ENCODE assay signal across 12 cellular contexts in the genomic region with DNA sequence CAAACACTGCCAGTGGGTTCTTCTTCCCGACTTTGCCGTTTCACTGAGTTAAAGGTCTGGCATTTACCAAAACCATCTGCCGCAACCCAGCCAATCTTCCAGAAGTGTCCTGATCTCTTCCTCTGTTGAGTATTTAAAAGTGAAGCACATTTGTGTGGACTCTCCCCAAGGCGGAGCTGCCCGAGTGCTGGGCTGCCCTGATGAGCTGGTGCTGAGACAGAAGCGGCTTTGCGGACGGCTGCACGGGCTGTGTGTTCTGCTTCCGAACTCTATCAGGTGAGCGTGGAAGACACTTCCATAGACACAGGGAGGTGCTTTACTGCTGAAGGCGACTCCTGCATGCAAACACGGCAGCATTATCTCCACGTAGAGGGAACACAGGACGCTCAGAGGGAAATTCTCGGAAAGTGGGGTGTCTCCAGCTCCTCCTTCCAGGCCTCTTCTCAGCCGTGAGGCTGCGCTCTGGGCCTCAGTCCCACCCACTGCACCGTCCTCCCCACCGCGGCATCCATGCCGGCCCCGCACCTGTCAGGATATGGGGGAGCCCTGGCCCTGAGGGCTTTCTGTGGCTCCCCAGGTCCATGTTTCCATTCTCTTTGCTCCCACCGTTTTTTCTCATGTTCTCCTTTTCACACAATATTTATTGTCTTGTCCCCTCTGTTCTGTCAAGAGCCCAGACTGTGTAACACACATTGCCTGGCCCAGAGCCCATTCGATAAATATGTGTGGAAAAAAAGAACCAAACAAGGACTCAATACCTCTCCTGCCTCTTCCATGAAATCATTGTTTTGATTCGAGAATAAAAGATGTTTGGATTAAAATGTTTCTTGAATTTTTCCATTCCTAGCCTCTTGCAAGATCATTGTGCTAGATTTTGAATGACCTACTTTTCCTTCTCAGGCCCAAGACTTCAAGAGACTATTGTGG.
DNase-seq lines count a peak whose midpoint lies in the region; ATAC-seq lines count a peak whose summit lies in the region.
"Had no signal": no experiment of that assay in that cellular context is flagged by ENCODE, and none has a peak within 500 bp of the region (broad histone marks: within the 10 kb centered on the region; RNA-seq: fewer than 3 reads in every experiment).

No MANE protein-coding gene starts in this region.

- no peak for ATAC-seq in T-helper 17 cell
- no peak for ATAC-seq in sciatic nerve
- ATAC-seq in HG03039 (IDR thresholded peaks at IDR 0.05; ENCODE audit: unreplicated experiment) = no peak
- no peak for ATAC-seq in GM19324 (IDR thresholded peaks at IDR 0.05; ENCODE audit: low FRiP score, unreplicated experiment)
- ATAC-seq: heart right ventricle, Panc1 had no signal

- H3K4me3 Mint-ChIP-seq in T-helper 17 cell = no peak overlapping the region

- H3K9me3 ChIP-seq in T-helper 17 cell (ENCODE audit: control insufficient read depth, low read length, poor library complexity, severe bottlenecking) = no peaks in the 10 kb centered on the region
- H3K9me3 ChIP-seq: heart right ventricle had no signal

- peaks cover 2% of the 10 kb centered on the region for H3K36me3 Mint-ChIP-seq in T-helper 17 cell (ENCODE audit: low read depth)

- H3K27ac Mint-ChIP-seq in T-helper 17 cell = peak overlapping the region; percentile 92

- DNase-seq in ELF-1 (ENCODE audit: low read depth, low spot score) (peak; percentile 0), T-helper 17 cell (peak in 1 of 3 donors; percentile 5), cardiac septum (ENCODE audit: low spot score) (peak; percentile 64), sciatic nerve (ENCODE audit: low spot score) (peak; percentile 42), COLO829 (ENCODE audit: low spot score) (no peak)
- DNase-seq: effector CD4-positive, alpha-beta T cell; mesendoderm; NCI-H446 had no signal

- no peaks in the 10 kb centered on the region for H3K27me3 Mint-ChIP-seq in T-helper 17 cell

- peaks cover 33% of the 10 kb centered on the region for H3K4me1 Mint-ChIP-seq in T-helper 17 cell

- intact Hi-C loops in cardiac septum (cut with DNase I) (no loop called here), sciatic nerve (cut with DNase I) (no loop called here)
